Comparison of ENCODE assay signal across 11 cellular contexts in the genomic region with DNA sequence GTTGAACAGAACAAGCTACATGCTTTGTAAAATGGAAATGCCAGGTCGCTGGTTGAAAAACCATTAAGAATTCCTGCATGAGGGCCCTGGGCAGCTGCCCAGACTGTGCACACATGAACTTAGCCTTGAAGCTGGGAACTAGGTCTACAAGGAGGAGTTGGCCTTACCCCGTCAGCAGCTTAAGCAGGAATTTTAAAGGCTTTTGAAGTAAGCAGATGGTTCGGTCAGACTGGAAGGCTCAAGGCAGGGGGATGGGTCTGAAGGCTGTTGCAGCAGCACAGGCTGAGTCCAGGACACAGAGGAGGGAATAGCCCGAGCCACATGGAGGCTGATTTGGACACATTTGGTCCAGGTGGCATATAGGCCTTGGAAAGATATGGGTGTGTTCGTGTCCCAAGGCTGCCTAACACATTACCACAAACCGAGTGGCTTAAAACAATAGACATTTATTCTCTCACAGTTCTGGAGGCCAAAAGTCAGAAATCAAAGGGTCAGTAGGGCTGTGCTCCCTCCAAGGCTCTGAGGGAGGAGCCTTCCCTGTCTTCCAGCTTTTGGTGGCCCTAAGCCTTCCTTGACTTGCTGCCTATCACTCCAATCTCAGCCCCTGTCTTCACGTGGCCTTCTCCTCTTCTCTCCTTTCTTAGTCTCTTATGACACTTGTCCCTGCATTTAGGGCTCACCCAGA. TPM values are rescaled to one million over a fixed set of nuclear protein-coding genes. Genes with fewer than 3 reads are reported as not detected.
A peak's percentile ranks its signal among the peaks of the same experiment; 100 is the strongest.
DNase-seq lines count a peak whose midpoint lies in the region; TF ChIP-seq lines count a peak whose summit lies in the region.
"Had no signal": no experiment of that assay in that cellular context is flagged by ENCODE, and none has a peak within 500 bp of the region (broad histone marks: within the 10 kb centered on the region; RNA-seq: fewer than 3 reads in every experiment).

No MANE protein-coding gene starts in this region.

- peak; percentile 83 for DNase-seq in AG10803 (ENCODE audit: low read depth)
- DNase-seq in cerebellar cortex (ENCODE audit: low spot score) = peak; percentile 84
- no peak for DNase-seq in mesothelial cell of epicardium (ENCODE audit: low spot score in 2 of 2, unreplicated experiment in 2 of 2)
- DNase-seq in NOMO-1 (lab: John Stamatoyannopoulos, UW; ENCODE audit: unreplicated experiment in 2 of 2) = no peak
- no peak for DNase-seq in NK-92 treated with Interleukin-12 subunit alpha and Interleukin-12 subunit beta, amount 100 ng/mL, for 24 hours (lab: John Stamatoyannopoulos, UW)
- no peak for DNase-seq in activated naive CD4-positive, alpha-beta T cell treated with Interleukin-2 at 50 U/mL for 16 hours
- DNase-seq in SKM-1 treated with dmso at 0.1 percent for 144 hours (lab: John Stamatoyannopoulos, UW; ENCODE audit: unreplicated experiment) = no peak
- DNase-seq: NCI-H1105, Peyer's patch, retina had no signal

- H3K4me3 ChIP-seq in AG10803 (ENCODE audit: low read length) = no peak overlapping the region
- H3K4me3 ChIP-seq: Peyer's patch had no signal

- peak overlapping the region; percentile 97 for H3K27ac Mint-ChIP-seq in mesothelial cell of epicardium

- no peaks in the 10 kb centered on the region for H3K9me3 Mint-ChIP-seq in mesothelial cell of epicardium

- TF ChIP-seq CTCF in AG10803 (conservative IDR thresholded peaks at IDR 0.05; ENCODE audit: low read length) (no peak), mesothelial cell of epicardium (IDR thresholded peaks at IDR 0.05; ENCODE audit: unreplicated experiment) (no peak)

- peak overlapping the region; percentile 3 for H3K4me3 Mint-ChIP-seq in mesothelial cell of epicardium

- H3K27me3 Mint-ChIP-seq in mesothelial cell of epicardium (ENCODE audit: low read depth) = no peaks in the 10 kb centered on the region

- no peak for TF ChIP-seq RAD21 in Ishikawa (IDR thresholded peaks at IDR 0.05; ENCODE audit: low read depth)

- no peaks in the 10 kb centered on the region for H3K36me3 Mint-ChIP-seq in mesothelial cell of epicardium

- TF ChIP-seq EP300 in Ishikawa (IDR thresholded peaks at IDR 0.05; ENCODE audit: borderline replicate concordance) = no peak; the same call in 1 of the 2 replicates

- H3K4me1 Mint-ChIP-seq in mesothelial cell of epicardium = peaks cover 55% of the 10 kb centered on the region

TF ChIP-seq in Ishikawa, 13 proteins besides CTCF, POLR2A, EP300 and RAD21:
- TF ChIP-seq, protein P1, sequence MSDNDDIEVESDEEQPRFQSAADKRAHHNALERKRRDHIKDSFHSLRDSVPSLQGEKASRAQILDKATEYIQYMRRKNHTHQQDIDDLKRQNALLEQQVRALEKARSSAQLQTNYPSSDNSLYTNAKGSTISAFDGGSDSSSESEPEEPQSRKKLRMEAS (IDR thresholded peaks at IDR 0.05) = peak; percentile 46; the same call in 1 of the 2 replicates
- no peak for TF ChIP-seq TEAD4 (IDR thresholded peaks at IDR 0.05)

RNA-seq across cellular contexts. Expression of gene LIF, which starts 11.6 kb away (rescaled TPM):
- total RNA-seq in mesothelial cell of epicardium = 15.4 to 16.9 TPM (median 15.8 TPM) in 3 replicates

RNA-seq across cellular contexts. Expression of gene OSM, which starts 31.7 kb away (rescaled TPM):
- total RNA-seq in mesothelial cell of epicardium = not detected in 3 replicates
- total RNA-seq: Peyer's patch had no signal

RNA-seq across cellular contexts. Expression of gene CASTOR1, which starts 54.4 kb away (rescaled TPM):
- 10.9 to 13.5 TPM (median 13.5 TPM) in 3 replicates for total RNA-seq in mesothelial cell of epicardium

Comparison
In these comparisons a context has a peak if more than half of its experiments do, and no peak if none do; other contexts are left out.
1. DNase-seq: peak in AG10803 (single experiment) and cerebellar cortex (single experiment); none in mesothelial cell of epicardium (0 of 2), NOMO-1 (0 of 2), NK-92 treated with Interleukin-12 subunit alpha and Interleukin-12 subunit beta, amount 100 ng/mL, for 24 hours (single experiment), activated naive CD4-positive, alpha-beta T cell treated with Interleukin-2 at 50 U/mL for 16 hours (single experiment) and SKM-1 treated with dmso at 0.1 percent for 144 hours (single experiment).